In the genomic region with DNA sequence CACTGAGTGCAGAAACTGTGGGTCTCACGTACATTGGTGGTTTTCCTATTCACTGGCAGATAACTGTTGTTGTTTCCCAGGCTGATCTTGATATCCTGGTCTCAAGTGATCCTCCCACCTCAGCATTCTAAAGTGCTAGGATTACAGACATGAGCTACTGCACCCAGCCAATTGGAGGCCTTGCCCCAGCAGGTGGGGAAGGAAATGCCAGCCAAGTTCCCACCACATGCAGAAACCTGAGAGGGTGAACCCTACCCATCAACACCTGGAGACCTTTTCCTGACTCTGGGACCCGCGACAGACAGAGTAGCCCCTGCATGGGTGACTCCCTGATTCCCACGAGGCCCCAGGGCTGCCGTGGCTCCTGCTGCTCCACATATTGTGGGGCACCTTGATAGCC, we compare ENCODE assay signal across 24 cellular contexts.
"Had no signal": no experiment of that assay in that cellular context is flagged by ENCODE, and none has a peak within 500 bp of the region (broad histone marks: within the 10 kb centered on the region; RNA-seq: fewer than 3 reads in every experiment).

No MANE protein-coding gene starts in this region.

- H3K9me3 ChIP-seq: breast epithelium, colonic mucosa, SJSA1 had no signal

- H3K4me2 ChIP-seq: KMS-11 had no signal

- H3K4me3 ChIP-seq: breast epithelium, colonic mucosa, SJSA1 had no signal

- H3K4me1 ChIP-seq: breast epithelium, colonic mucosa, SJSA1 had no signal

- H3K27me3 ChIP-seq: colonic mucosa, SJSA1 had no signal

- ATAC-seq: activated CD8-positive, alpha-beta T cell treated with anti-CD3 and anti-CD28 coated beads, Interleukin-2, amount 10 ng/mL, durations not matched to agents 7 days and 5 days; Panc1; SK-N-SH treated with all-trans-retinoic acid at 6 μM for 48 hours; WTC11 had no signal

- DNase-seq: activated CD4-positive, alpha-beta T cell treated with anti-CD3 and anti-CD28 coated beads for 48 hours; activated CD4-positive, alpha-beta T cell treated with anti-CD3 and anti-CD28 coated beads, Interleukin-2, amount 50 U/mL, for 4 hours; activated CD4-positive, CD25-positive, alpha-beta regulatory T cell treated with anti-CD3 and anti-CD28 coated beads, Interleukin-2, amount 50 U/mL, for 72 hours; activated CD8-positive, alpha-beta memory T cell treated with anti-CD3 and anti-CD28 coated beads, Interleukin-2, amount 50 U/mL, for 48 hours; activated CD8-positive, alpha-beta T cell treated with anti-CD3 and anti-CD28 coated beads, Interleukin-2, amount 10 ng/mL, durations not matched to agents 7 days and 5 days; activated naive CD4-positive, alpha-beta T cell; activated T-cell treated with anti-CD3 and anti-CD28 coated beads, Interleukin-2, amount 50 U/mL, for 1 hour; aorta; caudate nucleus; colonic mucosa; NCI-H1105; NCI-H1436; NCI-H1694 treated with DMSO at 0.1 percent for 48 hours; NCI-H2029 treated with DMSO at 0.1 percent for 48 hours; NCI-H446; NCI-H526; NCI-H82; SHP77 had no signal

- H3K36me3 ChIP-seq: breast epithelium, colonic mucosa, SJSA1 had no signal

- H3K27ac ChIP-seq: breast epithelium, colonic mucosa, KMS-11, SJSA1 had no signal
